ENCODE assay signal across 9 cellular contexts in the genomic region with DNA sequence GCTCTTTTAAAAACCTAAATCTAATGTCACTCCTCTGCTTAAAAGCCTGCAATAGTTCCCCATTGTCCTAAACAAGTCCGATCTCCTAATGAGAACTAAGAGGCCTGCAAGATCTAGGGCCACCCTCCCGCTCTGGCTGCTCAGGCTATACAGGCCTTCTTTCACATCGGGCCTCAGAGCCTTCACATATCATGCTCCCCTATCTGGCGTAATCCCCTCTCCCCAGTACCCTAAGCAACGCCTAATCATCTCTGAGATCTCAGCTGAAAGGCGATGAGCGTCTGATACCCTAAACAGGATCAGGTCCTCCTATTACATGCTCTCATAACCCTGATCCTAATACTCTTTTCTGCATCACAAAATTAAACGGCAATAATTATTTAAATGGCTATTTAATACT. TPM values are rescaled to one million over a fixed set of nuclear protein-coding genes. Genes with fewer than 3 reads are reported as not detected.
A peak's percentile ranks its signal among the peaks of the same experiment; 100 is the strongest.
DNase-seq lines count a peak whose midpoint lies in the region; ATAC-seq, FAIRE-seq and TF ChIP-seq lines count a peak whose summit lies in the region.
"Had no signal": no experiment of that assay in that cellular context is flagged by ENCODE, and none has a peak within 500 bp of the region (broad histone marks: within the 10 kb centered on the region; RNA-seq: fewer than 3 reads in every experiment).

No MANE protein-coding gene starts in this region.

- TF ChIP-seq POLR2A in H1 (IDR thresholded peaks at IDR 0.05; ENCODE audit: control extremely low read depth in 1 of 2, low read depth in 2 of 2, low read length in 2 of 2): no peak

- no peak overlapping the region for H3K56ac ChIP-seq in H1 (replicated peaks; ENCODE audit: insufficient read length, low read depth, low read length)

- BruUV-seq in Caco-2 (replicated peaks; lab: Mats Ljungman, UMichigan): no TSS peak

- no peaks in the 10 kb centered on the region for H3K9me2 ChIP-seq in OCI-LY1 (ENCODE audit: low read depth, low read length)

- H3K4me2 ChIP-seq in OCI-LY1 (ENCODE audit: low read length) (peak overlapping the region; percentile 97), H1 (ENCODE audit: insufficient read depth in 1 of 2, low read depth in 2 of 2, low read length in 2 of 2) (peak overlapping the region; percentile 85 to 91)

- H3K4me1 Mint-ChIP-seq in Caco-2 (ENCODE audit: low read depth, unreplicated experiment) (peaks cover 49% of the 10 kb centered on the region), osteocyte (ENCODE audit: unreplicated experiment) (peaks cover 76% of the 10 kb centered on the region)

- H3K9me3 ChIP-seq in Caco-2: no peaks in the 10 kb centered on the region
- no peaks in the 10 kb centered on the region for H3K9me3 ChIP-seq in OCI-LY1 (ENCODE audit: low read length)
- H3K9me3 ChIP-seq in H1 (ENCODE audit: insufficient read depth in 2 of 2, low read depth in 1 of 2, low read length in 1 of 2): no peaks in the 10 kb centered on the region

- no peak overlapping the region for H4K91ac ChIP-seq in H1 (replicated peaks; ENCODE audit: insufficient read length, low read length)

- H3K4ac ChIP-seq in H1 (replicated peaks; ENCODE audit: insufficient read length, low read depth, low read length): no peak overlapping the region

- intact Hi-C loops in Caco-2 (cut with micrococcal nuclease; ENCODE audit: unreplicated experiment): no loop called here

- H3K9me3 Mint-ChIP-seq in Caco-2 (ENCODE audit: unreplicated experiment) (no peaks in the 10 kb centered on the region), osteocyte (ENCODE audit: unreplicated experiment) (no peaks in the 10 kb centered on the region)

- H3K36me3 Mint-ChIP-seq in Caco-2 (ENCODE audit: insufficient read depth, unreplicated experiment): peaks cover 9% of the 10 kb centered on the region
- peaks cover 2% of the 10 kb centered on the region for H3K36me3 Mint-ChIP-seq in osteocyte (ENCODE audit: unreplicated experiment)

- TF ChIP-seq RAD21 in H1 (IDR thresholded peaks at IDR 0.05 in 1 of 2, conservative IDR thresholded peaks at IDR 0.05 in 1 of 2; ENCODE audit: low read depth in 2 of 2, low read length in 2 of 2): no peak

- no peaks in the 10 kb centered on the region for H4K20me1 ChIP-seq in OCI-LY1 (ENCODE audit: insufficient read depth, low read length)
- peaks cover 14 to 18% of the 10 kb centered on the region in 2 experiments for H4K20me1 ChIP-seq in H1 (replicated peaks in 1 of 2; ENCODE audit: control insufficient read depth in 1 of 2, insufficient read depth in 2 of 2, low read length in 2 of 2)

- peaks cover 14% of the 10 kb centered on the region for H3K23me2 ChIP-seq in H1 (ENCODE audit: low read depth, low read length)

- no peak overlapping the region for H2BK15ac ChIP-seq in H1 (ENCODE audit: low read length)

- H3K36me3 ChIP-seq in Caco-2 (ENCODE audit: control insufficient read depth, insufficient read depth, low read length): no peaks in the 10 kb centered on the region
- no peaks in the 10 kb centered on the region for H3K36me3 ChIP-seq in OCI-LY1 (ENCODE audit: insufficient read depth, low read length)
- no peaks in the 10 kb centered on the region for H3K36me3 ChIP-seq in H1 (ENCODE audit: control insufficient read depth in 2 of 4, insufficient read depth in 4 of 4, low read length in 3 of 4)

- WGBS in H1 (ENCODE audit: extremely low coverage in 1 of 2, insufficient coverage in 1 of 2, insufficient read length in 1 of 2, insufficient replicate concordance in 2 of 2, low coverage in 1 of 2, low lambda C conversion rate in 2 of 2, missing lambda C conversion rate in 1 of 2), 2 experiments: 59% methylated on average over 8 of the region's 8 CpGs; no CpG with 5 or more reads in 1 of the 2 experiments

- H3K23ac ChIP-seq in H1 (ENCODE audit: insufficient read length): no peak overlapping the region

- no peak for FAIRE-seq in H1 (lab: Jason Lieb, UNC)
- FAIRE-seq: frontal cortex had no signal

- H3K9ac ChIP-seq in OCI-LY1 (ENCODE audit: low read length) (peak overlapping the region; percentile 93), H1 (replicated peaks in 1 of 4; ENCODE audit: extremely low read depth in 1 of 4, low read depth in 3 of 4, low read length in 3 of 4) (no peak overlapping the region)

- H2BK12ac ChIP-seq in H1 (ENCODE audit: low read depth, low read length): no peak overlapping the region

- DNase-seq in Caco-2 (no peak), H1 (ENCODE audit: low read depth in 1 of 2, low spot score in 2 of 2) (no peak), osteocyte (ENCODE audit: extremely low spot score, unreplicated experiment) (no peak), T-helper 9 cell (no peak)
- DNase-seq in activated CD8-positive, alpha-beta memory T cell treated with anti-CD3 and anti-CD28 coated beads for 24 hours: no peak

- no peak overlapping the region for H2AK5ac ChIP-seq in H1 (ENCODE audit: low read depth, low read length)

- peak overlapping the region; percentile 86 for H3K4me3 ChIP-seq in Caco-2 (ENCODE audit: low read depth, low read length)
- peak overlapping the region; percentile 98 for H3K4me3 ChIP-seq in OCI-LY1 (ENCODE audit: low read depth, low read length, poor library complexity, severe bottlenecking)
- H3K4me3 ChIP-seq in H1 (ENCODE audit: extremely low read depth in 1 of 4, insufficient read depth in 2 of 4, low read depth in 3 of 4, low read length in 4 of 4): peak overlapping the region; percentile 57 to 93 (median 80); a peak in 4 of 8 replicates

- H3K27ac Mint-ChIP-seq in Caco-2 (ENCODE audit: unreplicated experiment): peak overlapping the region; percentile 13
- H3K27ac Mint-ChIP-seq in osteocyte (ENCODE audit: unreplicated experiment): peak overlapping the region; percentile 80

- no peak overlapping the region for H2BK120ac ChIP-seq in H1 (replicated peaks; ENCODE audit: low read depth, low read length)

- CTCF ChIA-PET in Caco-2 (lab: Charles Lee): no interaction called here
- CTCF ChIA-PET in H1 (lab: Charles Lee; ENCODE audit: partially characterized antibody): interaction anchor here (0.5 to 0.7 kb wide), 2 partner anchors 55 to 856 kb away, joined by 3 to 5 read pairs; no protein-coding TSS in a partner anchor

- H3K4me3 Mint-ChIP-seq in Caco-2 (ENCODE audit: unreplicated experiment): peak overlapping the region; percentile 77
- H3K4me3 Mint-ChIP-seq in osteocyte (ENCODE audit: unreplicated experiment): peak overlapping the region; percentile 90

- peaks cover 4% of the 10 kb centered on the region; the same call in 1 of the 2 replicates for H3K79me1 ChIP-seq in H1 (ENCODE audit: low read depth, low read length)

- H3K18ac ChIP-seq in H1 (ENCODE audit: extremely low read depth, low read length): no peak overlapping the region

- H3K79me2 ChIP-seq in OCI-LY1 (ENCODE audit: insufficient read depth, low read length) (peaks cover 51% of the 10 kb centered on the region), H1 (ENCODE audit: control insufficient read depth in 1 of 2, insufficient read depth in 2 of 2, low read length in 2 of 2) (peaks cover 22 to 63% of the 10 kb centered on the region in 2 experiments)

- H3K27me3 ChIP-seq in Caco-2 (replicated peaks; ENCODE audit: control insufficient read depth, insufficient read depth, low read length) (no peaks in the 10 kb centered on the region), OCI-LY1 (ENCODE audit: insufficient read depth, low read length) (no peaks in the 10 kb centered on the region), H1 (replicated peaks in 1 of 4; ENCODE audit: control insufficient read depth in 3 of 4, extremely low read depth in 1 of 4, insufficient read depth in 3 of 4, low read length in 3 of 4) (no peaks in the 10 kb centered on the region)

- H3K27me3 Mint-ChIP-seq in Caco-2 (ENCODE audit: insufficient read depth, unreplicated experiment): no peaks in the 10 kb centered on the region
- no peaks in the 10 kb centered on the region for H3K27me3 Mint-ChIP-seq in osteocyte (ENCODE audit: unreplicated experiment)

- POLR2A ChIA-PET in Caco-2 (lab: Charles Lee): no interaction called here
- POLR2A ChIA-PET in H1 (lab: Charles Lee; ENCODE audit: partially characterized antibody): interaction anchor here (0.6 to 1.6 kb wide), 3 partner anchors 14 to 40 kb away, joined by 3 to 4 read pairs (median 3); no protein-coding TSS in a partner anchor

- H4K5ac ChIP-seq in H1 (ENCODE audit: insufficient read length, low read depth, low read length): no peak overlapping the region

- TF ChIP-seq CTCF in Caco-2 (IDR thresholded peaks at IDR 0.05; ENCODE audit: insufficient read depth in 1 of 2, low read depth in 1 of 2, low read length in 1 of 2, severe bottlenecking in 1 of 2, unreplicated experiment in 1 of 2) (no peak), OCI-LY1 (IDR thresholded peaks at IDR 0.05; ENCODE audit: low read length) (no peak), H1 (IDR thresholded peaks at IDR 0.05; ENCODE audit: control extremely low read depth in 1 of 3, insufficient read depth in 1 of 3, low read depth in 1 of 3, low read length in 3 of 3) (no peak), osteocyte (IDR thresholded peaks at IDR 0.05) (no peak)

- H2AFZ ChIP-seq in OCI-LY1 (ENCODE audit: low read length) (no peak overlapping the region), H1 (ENCODE audit: low read length) (no peak overlapping the region)

- no peak for ATAC-seq in HG02571 (IDR thresholded peaks at IDR 0.05; ENCODE audit: unreplicated experiment)
- no peak for ATAC-seq in HG03108 (IDR thresholded peaks at IDR 0.05; ENCODE audit: unreplicated experiment)

- TF ChIP-seq EP300 in H1 (IDR thresholded peaks at IDR 0.05; ENCODE audit: borderline replicate concordance in 1 of 2, low read depth in 2 of 2, low read length in 2 of 2): no peak

- H3K27ac ChIP-seq in OCI-LY1 (ENCODE audit: low read depth, low read length, poor library complexity, severe bottlenecking): peak overlapping the region; percentile 4
- H3K27ac ChIP-seq in H1 (ENCODE audit: low read depth, low read length): no peak overlapping the region

- H3K14ac ChIP-seq in H1 (ENCODE audit: insufficient read length): no peak overlapping the region

- H4K8ac ChIP-seq in H1 (ENCODE audit: extremely low read depth, insufficient read depth, low read length): no peak overlapping the region

- H3F3A ChIP-seq in OCI-LY1 (ENCODE audit: insufficient read depth, low read length): no peaks in the 10 kb centered on the region

- no peak overlapping the region for H2BK20ac ChIP-seq in H1 (ENCODE audit: low read length)

- no peak overlapping the region for H2BK5ac ChIP-seq in H1 (ENCODE audit: low read depth, low read length)

- H3K4me1 ChIP-seq in Caco-2 (peaks cover 42% of the 10 kb centered on the region), OCI-LY1 (ENCODE audit: insufficient read depth, low read length, severe bottlenecking) (peaks cover 57% of the 10 kb centered on the region), H1 (replicated peaks in 1 of 4; ENCODE audit: control insufficient read depth in 3 of 4, insufficient read depth in 4 of 4, low read length in 3 of 4) (peaks cover 4 to 18% (median 7%) of the 10 kb centered on the region in 4 experiments)

RNA-seq across cellular contexts. Expression of a gene that starts 1.8 kb away (rescaled TPM):
- 46.1 and 50.7 TPM in 2 replicates for total RNA-seq in Caco-2 (2022)
- total RNA-seq in H1 (2021; fragmentation: NEBNext Ultra II Directional; extraction: Animal tissue kit (Norgen Biotek cat#: 25700)): 63.0 and 70.8 TPM in 2 replicates
- 6.5 and 11.4 TPM in 2 replicates for polyA plus RNA-seq in H1 (2011; rRNA removed)
- polyA plus RNA-seq in H1 (2011; cell fraction: cytosol; rRNA removed): 15.2 TPM
- polyA plus RNA-seq in H1 (2011; cell fraction: nucleus; rRNA removed): 8.8 TPM
- polyA plus RNA-seq in H1 (2012, experiment 1 of 2): 10.3 to 26.4 TPM (median 13.9 TPM) in 4 replicates
- 1.4 TPM for polyA plus RNA-seq in H1 (2012, experiment 2 of 2)
- 20.4 TPM for polyA plus RNA-seq in H1 (2013, experiment 1 of 2)
- 20.5 TPM for polyA plus RNA-seq in H1 (2013, experiment 2 of 2)
- polyA minus RNA-seq in H1 (2011; rRNA and poly(A)+ RNA removed): 15.3 and 26.3 TPM in 2 replicates
- 14.1 TPM for polyA minus RNA-seq in H1 (2011; cell fraction: cytosol; rRNA and poly(A)+ RNA removed)
- 47.5 TPM for polyA minus RNA-seq in H1 (2011; cell fraction: nucleus; rRNA and poly(A)+ RNA removed)
- total RNA-seq in osteocyte: 35.0 and 47.9 TPM in 2 replicates
